15 cellular contexts compared by ENCODE assay signal in the genomic region with DNA sequence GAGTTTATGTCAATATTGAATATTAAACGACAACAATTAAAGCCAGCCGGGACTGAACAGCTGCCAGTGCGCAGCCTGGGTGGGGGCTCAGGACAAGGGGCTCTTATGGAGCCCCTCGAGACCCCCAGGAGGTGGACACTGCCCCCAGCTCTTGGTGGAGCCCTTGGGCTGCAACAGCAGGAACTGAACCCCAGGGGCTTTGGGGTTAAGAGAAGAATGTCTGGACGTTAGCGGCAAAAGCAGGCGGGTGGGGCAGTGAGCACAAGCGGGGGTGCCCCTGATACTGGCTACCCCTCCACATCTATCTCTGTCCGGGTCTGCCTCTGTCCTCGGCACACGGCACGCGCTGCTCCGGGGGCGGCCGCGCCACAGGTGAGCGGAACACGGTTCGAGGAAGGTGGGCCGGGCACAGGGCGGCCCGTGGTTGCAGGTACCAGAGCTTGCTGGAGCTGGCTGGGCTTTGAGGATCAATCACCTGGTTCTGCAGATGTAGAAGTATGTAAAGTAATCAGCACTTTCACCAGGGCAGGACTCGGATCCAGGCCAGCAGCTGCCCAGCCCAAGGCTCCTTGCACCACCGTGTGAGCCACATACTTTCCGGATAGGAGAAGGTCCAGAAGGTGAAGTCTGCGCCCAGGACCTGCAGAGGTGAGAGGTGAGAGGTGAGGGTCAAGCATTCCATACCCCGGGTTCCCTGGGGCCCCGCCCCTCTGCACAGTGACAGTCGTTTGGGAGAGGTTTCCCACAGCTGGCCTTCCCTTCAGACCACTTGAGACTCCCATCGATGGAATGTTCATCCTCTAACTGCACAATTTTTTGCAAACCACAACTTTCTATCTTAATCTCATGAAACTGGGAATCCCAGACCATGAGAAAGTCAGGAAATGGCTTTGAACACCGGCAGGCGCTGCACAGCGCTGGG. TPM values are rescaled to one million over a fixed set of nuclear protein-coding genes. Genes with fewer than 3 reads are reported as not detected.
A peak's percentile ranks its signal among the peaks of the same experiment; 100 is the strongest.
DNase-seq lines count a peak whose midpoint lies in the region; ATAC-seq and TF ChIP-seq lines count a peak whose summit lies in the region.
"Had no signal": no experiment of that assay in that cellular context is flagged by ENCODE, and none has a peak within 500 bp of the region (broad histone marks: within the 10 kb centered on the region; RNA-seq: fewer than 3 reads in every experiment).

No MANE protein-coding gene starts in this region.

- no peaks in the 10 kb centered on the region; the same call in 1 of the 2 replicates for H3K9me3 ChIP-seq in Panc1 (ENCODE audit: control insufficient read depth, insufficient read depth, low read depth, low read length)
- H3K9me3 ChIP-seq: BE2C had no signal

- H3K27ac ChIP-seq in Panc1 (ENCODE audit: low read length), result peak overlapping the region; percentile 82

- peaks cover 69% of the 10 kb centered on the region for H3K4me1 Mint-ChIP-seq in osteocyte (ENCODE audit: unreplicated experiment)

- in situ Hi-C loops in Panc1 (cut with HindIII; ENCODE audit: low pct_unique_long_range_greater_than_20kb, low sequenced_read_pairs), result no loop called here

- H3K4me3 ChIP-seq in Panc1 (ENCODE audit: low read depth in 2 of 2, low read length in 2 of 2) (no peak overlapping the region), fibroblast of pulmonary artery (replicated peaks; ENCODE audit: low read depth, low read length) (no peak overlapping the region)

- no peaks in the 10 kb centered on the region for H3K27me3 Mint-ChIP-seq in osteocyte (ENCODE audit: unreplicated experiment)

- peaks cover 39% of the 10 kb centered on the region for H3K4me1 ChIP-seq in Panc1 (ENCODE audit: control insufficient read depth, insufficient read depth, low read length)

- POLR2A ChIA-PET in Panc1 (lab: Charles Lee), result no interaction called here

- no TSS peak for BruUV-seq in Panc1 (replicated peaks; lab: Mats Ljungman, UMichigan)

- no peak overlapping the region for H3K4me3 Mint-ChIP-seq in osteocyte (ENCODE audit: unreplicated experiment)

- H3K27ac Mint-ChIP-seq in osteocyte (ENCODE audit: unreplicated experiment), result peak overlapping the region; percentile 80

- no peaks in the 10 kb centered on the region for H3K27me3 ChIP-seq in Panc1 (ENCODE audit: control insufficient read depth, insufficient read depth, low read length)
- H3K27me3 ChIP-seq: BE2C had no signal

- peaks cover 5% of the 10 kb centered on the region for H3K36me3 Mint-ChIP-seq in osteocyte (ENCODE audit: unreplicated experiment)

- CTCF ChIA-PET in Panc1 (lab: Charles Lee), result no interaction called here

- ATAC-seq in Panc1, result peak; percentile 3; the same call in 1 of the 2 replicates
- ATAC-seq in GM18519 (IDR thresholded peaks at IDR 0.05; ENCODE audit: low FRiP score, unreplicated experiment), result no peak

- TF ChIP-seq CTCF in Panc1 (IDR thresholded peaks at IDR 0.05) (no peak), fibroblast of pulmonary artery (IDR thresholded peaks at IDR 0.05; ENCODE audit: low read length, missing control alignments) (no peak), osteocyte (IDR thresholded peaks at IDR 0.05) (no peak)

- H3K9me3 Mint-ChIP-seq in osteocyte (ENCODE audit: unreplicated experiment), result peaks cover 5% of the 10 kb centered on the region

- intact Hi-C loops in Panc1 (cut with micrococcal nuclease; ENCODE audit: unreplicated experiment), result no loop called here

- peak; percentile 56 for DNase-seq in AG08395 (ENCODE audit: low spot score)
- no peak for DNase-seq in Panc1 (ENCODE audit: low read depth, low spot score)
- DNase-seq in fibroblast of pulmonary artery (ENCODE audit: low read depth), result peak; percentile 81
- DNase-seq in osteocyte (ENCODE audit: extremely low spot score, unreplicated experiment), result no peak
- DNase-seq in T-helper 1 cell, result no peak
- no peak for DNase-seq in NAMALWA (ENCODE audit: low spot score)
- no peak for DNase-seq in NCI-H2171 treated with DMSO at 0.1 percent for 48 hours (lab: John Stamatoyannopoulos, UW)
- DNase-seq: activated CD8-positive, alpha-beta memory T cell treated with anti-CD3 and anti-CD28 coated beads for 24 hours; NCI-H146; NK-92 treated with Interleukin-12 subunit alpha and Interleukin-12 subunit beta, amount 100 ng/mL, for 24 hours; occipital lobe; stimulated activated CD4-positive, alpha-beta T cell treated with anti-CD3 and anti-CD28 coated beads, Interleukin-4, amount 100 ng/mL, for 4 hours; T-helper 2 cell had no signal

- no peaks in the 10 kb centered on the region for H3K36me3 ChIP-seq in Panc1 (ENCODE audit: control insufficient read depth, insufficient read depth, low read length)
- H3K36me3 ChIP-seq: BE2C had no signal

RNA-seq across cellular contexts. Expression of gene POFUT2, which starts 12.4 kb away (rescaled TPM):
- total RNA-seq in Panc1 (2021; ENCODE audit: unreplicated experiment) (59.6 TPM), osteocyte (62.7 and 63.7 TPM in 2 replicates)
- polyA plus RNA-seq in Panc1 (2012; ENCODE audit: insufficient read length), result 68.4 TPM

Comparison
In these comparisons a context has a peak if more than half of its experiments do, and no peak if none do; other contexts are left out.
1. DNase-seq: peak in AG08395 (single experiment) and fibroblast of pulmonary artery (single experiment); none in Panc1 (single experiment), osteocyte (single experiment), T-helper 1 cell (0 of 5), NAMALWA (single experiment) and NCI-H2171 treated with DMSO at 0.1 percent for 48 hours (single experiment).